Comparison of ENCODE assay signal across 8 cellular contexts in genomic region chr3:125593991-125594574, GRCh38. TPM values are rescaled to one million over a fixed set of nuclear protein-coding genes. Genes with fewer than 3 reads are reported as not detected.
DNase-seq lines count a peak whose midpoint lies in the region; ATAC-seq and TF ChIP-seq lines count a peak whose summit lies in the region.

No MANE protein-coding gene starts in this region.

- peak overlapping the region; percentile 1 for H2AFZ ChIP-seq in HCT116 (ENCODE audit: low read depth, low read length, poor library complexity, severe bottlenecking)

- DNase-seq in AG04449 (ENCODE audit: low read depth, low spot score) (no peak), HCT116 (ENCODE audit: low read depth, low spot score) (no peak), spleen (no peak), amygdala (lab: John Stamatoyannopoulos, UW) (no peak), NK-92 (lab: John Stamatoyannopoulos, UW; ENCODE audit: unreplicated experiment) (no peak)
- DNase-seq in activated CD4-positive, alpha-beta memory T cell treated with anti-CD3 and anti-CD28 coated beads, Interleukin-2, amount 10 ng/mL, durations not matched to agents 7 days and 5 days, result no peak

- BruUV-seq in HCT116 (replicated peaks; lab: Mats Ljungman, UMichigan), result no TSS peak

- no peaks in the 10 kb centered on the region for H3K9me3 Mint-ChIP-seq in activated CD4-positive, alpha-beta memory T cell treated with anti-CD3 and anti-CD28 coated beads, Interleukin-2, amount 10 ng/mL, durations not matched to agents 7 days and 5 days

- WGBS in spleen, 5 donors, result 5 to 9% (median 8%) methylated on average over 6 of the region's 6 CpGs

- peaks cover 10% of the 10 kb centered on the region for H3K36me3 Mint-ChIP-seq in activated CD4-positive, alpha-beta memory T cell treated with anti-CD3 and anti-CD28 coated beads, Interleukin-2, amount 10 ng/mL, durations not matched to agents 7 days and 5 days (ENCODE audit: low read depth)

- RAD21 ChIA-PET in HCT116 (lab: Charles Lee; ENCODE audit: low non-redundant PET in 1 of 2, low total read pairs in 2 of 2, uncharacterized antibody in 2 of 2, unreplicated experiment in 2 of 2), result no interaction called here

- H3K27ac ChIP-seq in HCT116 (ENCODE audit: low read depth, low read length) (peak overlapping the region; percentile 85), spleen (peak overlapping the region; percentile 13 to 99 (median 97))

- peak overlapping the region; percentile 84 for H3K27ac Mint-ChIP-seq in activated CD4-positive, alpha-beta memory T cell treated with anti-CD3 and anti-CD28 coated beads, Interleukin-2, amount 10 ng/mL, durations not matched to agents 7 days and 5 days

- H3K36me3 ChIP-seq in HCT116 (ENCODE audit: control insufficient read depth in 1 of 2, insufficient read depth in 2 of 2, low read length in 2 of 2) (no peaks in the 10 kb centered on the region), spleen (no peaks in the 10 kb centered on the region)

- H3K27me3 ChIP-seq in HCT116 (ENCODE audit: insufficient read depth, low read length), result no peaks in the 10 kb centered on the region
- no peaks in the 10 kb centered on the region for H3K27me3 ChIP-seq in spleen (replicated peaks in 1 of 7)

- no peaks in the 10 kb centered on the region for H3K9me2 ChIP-seq in HCT116 (ENCODE audit: insufficient read depth)

- H3K9ac ChIP-seq in HCT116 (ENCODE audit: low read length), result peak overlapping the region; percentile 80

- peak overlapping the region; percentile 93 for H3K4me2 ChIP-seq in HCT116 (ENCODE audit: low read length)

- H3K4me3 ChIP-seq in AG04449 (ENCODE audit: low read depth, low read length) (peak overlapping the region; percentile 81), HCT116 (replicated peaks in 1 of 2; ENCODE audit: low read depth in 1 of 2, low read length in 2 of 2) (peak overlapping the region; percentile 83 to 92), iPS-11a (ENCODE audit: low read depth, low read length) (peak overlapping the region; percentile 83), spleen (peak overlapping the region; percentile 56 to 95 (median 84))

- peak overlapping the region; percentile 97 for H3K4me3 Mint-ChIP-seq in activated CD4-positive, alpha-beta memory T cell treated with anti-CD3 and anti-CD28 coated beads, Interleukin-2, amount 10 ng/mL, durations not matched to agents 7 days and 5 days

- ATAC-seq in HCT116, result no peak
- ATAC-seq in GM18873 (IDR thresholded peaks at IDR 0.05; ENCODE audit: low FRiP score, unreplicated experiment), result no peak

- H3K9me3 ChIP-seq in HCT116 (ENCODE audit: control insufficient read depth in 1 of 2, insufficient read depth in 1 of 2, low read depth in 1 of 2, low read length in 2 of 2), result no peaks in the 10 kb centered on the region
- H3K9me3 ChIP-seq in spleen, result no peaks in the 10 kb centered on the region

- TF ChIP-seq CTCF in AG04449 (IDR thresholded peaks at IDR 0.05; ENCODE audit: insufficient read depth, low read length, missing control alignments) (no peak), HCT116 (IDR thresholded peaks at IDR 0.05 in 2 of 3, conservative IDR thresholded peaks at IDR 0.05 in 1 of 3; ENCODE audit: borderline replicate concordance in 1 of 3, insufficient read depth in 1 of 3, low read depth in 2 of 3, low read length in 2 of 3) (no peak), spleen (IDR thresholded peaks at IDR 0.05 in 8 of 11, conservative IDR thresholded peaks at IDR 0.05 in 3 of 11) (no peak)

- intact Hi-C loops in HCT116 (cut with micrococcal nuclease), result no loop called here
- intact Hi-C loops in spleen (cut with DNase I; ENCODE audit: low total_unique reads), result no loop called here

- no peaks in the 10 kb centered on the region for H4K20me1 ChIP-seq in HCT116 (ENCODE audit: insufficient read depth)

- CTCF ChIA-PET in AG04449 (lab: Yijun Ruan, JAX) (interaction anchor here (1.1 kb wide), 1 partner anchor 9 kb away, joined by 10 read pairs; no protein-coding TSS in a partner anchor), HCT116 (lab: Charles Lee) (interaction anchor here (2.3 kb wide), 1 partner anchor 8 kb away, joined by 10 read pairs; no protein-coding TSS in a partner anchor)
- CTCF ChIA-PET in activated CD4-positive, alpha-beta memory T cell treated with anti-CD3 and anti-CD28 coated beads, Interleukin-2, amount 10 ng/mL, durations not matched to agents 7 days and 5 days (lab: Charles Lee), result interaction anchor here (3.7 kb wide), 1 partner anchor 9 kb away, joined by 33 read pairs; no protein-coding TSS in a partner anchor

- peaks cover 57% of the 10 kb centered on the region for H3K79me2 ChIP-seq in HCT116 (ENCODE audit: insufficient read depth, low read length)

- no peak for TF ChIP-seq RAD21 in HCT116 (IDR thresholded peaks at IDR 0.05; ENCODE audit: low read depth)

- H3K4me1 ChIP-seq in HCT116 (ENCODE audit: control insufficient read depth in 1 of 2, insufficient read depth in 2 of 2, low read length in 2 of 2) (peaks cover 5 to 23% of the 10 kb centered on the region in 2 experiments; a peak in 3 of 4 replicates), spleen (peaks cover 27 to 68% (median 58%) of the 10 kb centered on the region in 6 donors)

- peaks cover 44% of the 10 kb centered on the region for H3K4me1 Mint-ChIP-seq in activated CD4-positive, alpha-beta memory T cell treated with anti-CD3 and anti-CD28 coated beads, Interleukin-2, amount 10 ng/mL, durations not matched to agents 7 days and 5 days

- TF ChIP-seq POLR2A in HCT116 (IDR thresholded peaks at IDR 0.05; ENCODE audit: borderline replicate concordance, extremely low read depth, insufficient read depth, insufficient read length), result no peak
- TF ChIP-seq POLR2A in spleen (IDR thresholded peaks at IDR 0.05), result no peak

- no peaks in the 10 kb centered on the region for H3K27me3 Mint-ChIP-seq in activated CD4-positive, alpha-beta memory T cell treated with anti-CD3 and anti-CD28 coated beads, Interleukin-2, amount 10 ng/mL, durations not matched to agents 7 days and 5 days

- POLR2A ChIA-PET in AG04449 (lab: Yijun Ruan, JAX) (no interaction called here), HCT116 (lab: Charles Lee) (no interaction called here)
- POLR2A ChIA-PET in activated CD4-positive, alpha-beta memory T cell treated with anti-CD3 and anti-CD28 coated beads, Interleukin-2, amount 10 ng/mL, durations not matched to agents 7 days and 5 days (lab: Charles Lee), result interaction anchor here (0.6 to 3.0 kb wide), 4 partner anchors 8 to 132 kb away, joined by 3 to 15 read pairs (median 3); partner anchors contain the start of gene SNX4

TF ChIP-seq in HCT116, 20 proteins besides CTCF, POLR2A, EP300 and RAD21:
- TF ChIP-seq EZH2 (IDR thresholded peaks at IDR 0.05), result no peak
- no peak for TF ChIP-seq SRF (IDR thresholded peaks at IDR 0.05; ENCODE audit: low read depth)
- TF ChIP-seq ELF1 (IDR thresholded peaks at IDR 0.05; ENCODE audit: borderline replicate concordance, low read depth), result no peak
- no peak for TF ChIP-seq SIN3A (IDR thresholded peaks at IDR 0.05; ENCODE audit: low read depth)
- no peak for TF ChIP-seq SP1 (IDR thresholded peaks at IDR 0.05; ENCODE audit: low read depth)
- no peak for TF ChIP-seq YY1 (IDR thresholded peaks at IDR 0.05; ENCODE audit: extremely low read depth, insufficient replicate concordance, low read depth, low read length)
TF ChIP-seq in HCT116: peak in this region for 0.

RNA-seq across cellular contexts. Expression of gene OSBPL11, which starts 1.2 kb away (rescaled TPM):
- total RNA-seq in HCT116 (2021; ENCODE audit: unreplicated experiment) (11.1 TPM), spleen (10 to 100 TPM; 25.0 to 32.3 (median 28.5) TPM)
- polyA plus RNA-seq in HCT116 (2012), result 4.7 and 5.4 TPM in 2 replicates
- total RNA-seq in activated CD4-positive, alpha-beta memory T cell treated with anti-CD3 and anti-CD28 coated beads, Interleukin-2, amount 10 ng/mL, durations not matched to agents 7 days and 5 days, result 10 to 100 TPM; 13.0 to 13.6 TPM
- 10 to 100 TPM in 1 of 3 donors, 1 to 10 TPM in 2; 9.6 to 11.9 (median 9.9) TPM for polyA plus RNA-seq in spleen
